In the genomic region with DNA sequence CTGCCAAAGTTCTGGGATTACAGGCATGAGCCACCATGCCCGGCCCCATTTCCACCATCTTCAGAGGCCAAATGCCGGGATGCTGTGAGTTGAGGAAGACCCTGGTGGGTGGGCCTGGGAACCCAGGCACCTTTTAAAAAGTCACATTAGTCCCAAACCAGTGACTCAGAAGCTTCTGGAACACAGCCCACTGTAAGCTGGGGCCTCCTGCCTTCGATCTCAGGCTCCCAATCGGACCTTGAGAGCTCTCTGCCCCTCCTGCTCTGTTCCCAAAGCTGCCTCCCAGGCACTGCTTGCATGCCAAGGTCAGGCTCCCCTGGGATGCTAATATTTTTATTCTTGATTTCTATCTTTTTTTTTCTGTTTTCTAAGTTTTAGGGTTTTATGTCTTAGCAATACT, we compare ENCODE assay signal across 26 cellular contexts. TPM values are rescaled to one million over a fixed set of nuclear protein-coding genes. Genes with fewer than 3 reads are reported as not detected.
A peak's percentile ranks its signal among the peaks of the same experiment; 100 is the strongest.
DNase-seq lines count a peak whose midpoint lies in the region; ATAC-seq and TF ChIP-seq lines count a peak whose summit lies in the region.
"Had no signal": no experiment of that assay in that cellular context is flagged by ENCODE, and none has a peak within 500 bp of the region (broad histone marks: within the 10 kb centered on the region; RNA-seq: fewer than 3 reads in every experiment).

No MANE protein-coding gene starts in this region.

- peak overlapping the region; percentile 71 for H3K27ac Mint-ChIP-seq in T-helper 17 cell
- H3K27ac Mint-ChIP-seq: activated naive CD4-positive, alpha-beta T cell treated with anti-CD3 and anti-CD28 coated beads, Interleukin-2, amount 50 U/mL, for 72 hours; CD4-positive, alpha-beta T cell; naive thymus-derived CD8-positive, alpha-beta T cell; stimulated activated naive B cell treated with anti-CD40 and anti-IgM and Interleukin-4, amounts not matched to agents 10 μg/mL and 1 μg/mL and 100 μg/mL, for 72 hours had no signal

- no peak for TF ChIP-seq CTCF in fibroblast of pulmonary artery (IDR thresholded peaks at IDR 0.05; ENCODE audit: low read length, missing control alignments)
- no peak for TF ChIP-seq CTCF in spleen (IDR thresholded peaks at IDR 0.05 in 8 of 11, conservative IDR thresholded peaks at IDR 0.05 in 3 of 11)

- H3K4me1 ChIP-seq in spleen = peaks cover 5 to 33% (median 27%) of the 10 kb centered on the region in 6 donors

- no peak for ATAC-seq in T-helper 17 cell
- ATAC-seq: activated naive CD4-positive, alpha-beta T cell treated with anti-CD3 and anti-CD28 coated beads, Interleukin-2, amount 50 U/mL, for 72 hours; naive thymus-derived CD8-positive, alpha-beta T cell; stimulated activated naive B cell treated with anti-CD40 and anti-IgM and Interleukin-4, amounts not matched to agents 10 μg/mL and 1 μg/mL and 100 μg/mL, for 72 hours had no signal

- DNase-seq in activated effector memory CD4-positive, alpha-beta T cell treated with anti-CD3 and anti-CD28 coated beads, Interleukin-2, amount 50 U/mL, for 16 hours = peak; percentile 33
- DNase-seq in activated effector memory CD4-positive, alpha-beta T cell treated with Interleukin-2 at 50 U/mL for 16 hours = no peak
- DNase-seq in T-helper 17 cell (no peak), fibroblast of pulmonary artery (ENCODE audit: low read depth) (peak; percentile 29), spleen (peak; percentile 29), DMS 273 (lab: John Stamatoyannopoulos, UW; ENCODE audit: unreplicated experiment) (no peak), ureter (ENCODE audit: low spot score) (no peak), SHP77 treated with DMSO at 0.1 percent for 48 hours (lab: John Stamatoyannopoulos, UW) (no peak)
- DNase-seq: 8988T; activated CD4-positive, alpha-beta T cell treated with anti-CD3 and anti-CD28 coated beads, Interleukin-2, amount 50 U/mL, for 48 hours; activated CD8-positive, alpha-beta memory T cell treated with anti-CD3 and anti-CD28 coated beads, Interleukin-2, amount 50 U/mL, for 4 hours; anterior cingulate cortex; CD4-positive, alpha-beta T cell; islet precursor cell; midbrain; naive thymus-derived CD8-positive, alpha-beta T cell; NCI-H1048; NCI-H1694 treated with DMSO at 0.1 percent for 48 hours; NCI-H2171 treated with DMSO at 0.1 percent for 48 hours; NCI-H524 treated with DMSO at 0.1 percent for 48 hours; occipital lobe; PC-9; SHP77; stimulated activated CD4-positive, alpha-beta T cell treated with anti-CD3 and anti-CD28 coated beads, Interleukin-4, amount 100 ng/mL, for 4 hours; stimulated activated naive B cell treated with anti-CD40 and anti-IgM and Interleukin-4, amounts not matched to agents 10 μg/mL and 1 μg/mL and 100 μg/mL, for 72 hours had no signal

- H3K4me3 ChIP-seq in fibroblast of pulmonary artery (replicated peaks; ENCODE audit: low read depth, low read length) = no peak overlapping the region
- H3K4me3 ChIP-seq in spleen = no peak overlapping the region
- H3K4me3 ChIP-seq: PC-9 had no signal

- peaks cover 31% of the 10 kb centered on the region for H3K4me1 Mint-ChIP-seq in T-helper 17 cell

- H3K4me3 Mint-ChIP-seq in T-helper 17 cell = no peak overlapping the region
- H3K4me3 Mint-ChIP-seq: CD4-positive, alpha-beta T cell; stimulated activated naive B cell treated with anti-CD40 and anti-IgM and Interleukin-4, amounts not matched to agents 10 μg/mL and 1 μg/mL and 100 μg/mL, for 72 hours had no signal

- no peak for TF ChIP-seq POLR2A in spleen (IDR thresholded peaks at IDR 0.05)

- H3K27ac ChIP-seq in spleen = no peak overlapping the region
- H3K27ac ChIP-seq: PC-9 had no signal

- intact Hi-C loops in spleen (cut with DNase I; ENCODE audit: low total_unique reads) = no loop called here

- H3K27me3 Mint-ChIP-seq in T-helper 17 cell = no peaks in the 10 kb centered on the region
- H3K27me3 Mint-ChIP-seq: CD4-positive, alpha-beta T cell; naive thymus-derived CD8-positive, alpha-beta T cell; stimulated activated naive B cell treated with anti-CD40 and anti-IgM and Interleukin-4, amounts not matched to agents 10 μg/mL and 1 μg/mL and 100 μg/mL, for 72 hours had no signal

- H3K36me3 ChIP-seq in spleen = peaks cover 0 to 18% (median 0%) of the 10 kb centered on the region in 6 donors

- H3K9me3 ChIP-seq in T-helper 17 cell (ENCODE audit: control insufficient read depth, low read length, poor library complexity, severe bottlenecking) = no peaks in the 10 kb centered on the region
- H3K9me3 ChIP-seq in spleen = no peaks in the 10 kb centered on the region

- WGBS in spleen, 5 donors = 90 to 95% (median 94%) methylated on average over 4 of the region's 4 CpGs

- peaks cover 0 to 8% (median 0%) of the 10 kb centered on the region in 7 donors for H3K27me3 ChIP-seq in spleen (replicated peaks in 1 of 7)

- H3K36me3 Mint-ChIP-seq in T-helper 17 cell (ENCODE audit: low read depth) = peaks cover 2% of the 10 kb centered on the region

RNA-seq across cellular contexts. Expression of a gene that starts 4.2 kb away (rescaled TPM):
- total RNA-seq in T-helper 17 cell (10 to 100 TPM; 40.7 to 59.3 TPM), spleen (10 to 100 TPM; 39.6 to 61.5 (median 58.2) TPM), ureter (82.5 TPM)
- 10 to 100 TPM; 36.5 to 53.1 (median 42.4) TPM for polyA plus RNA-seq in spleen

RNA-seq across cellular contexts. Expression of a gene that starts 56.0 kb away (rescaled TPM):
- total RNA-seq in T-helper 17 cell (10 to 100 TPM; 15.7 to 19.2 TPM), spleen (10 to 100 TPM in 1 of 7 donors, 1 to 10 TPM in 6; 4.6 to 10.5 (median 8.0) TPM), ureter (14.6 TPM)
- 1 to 10 TPM; 1.7 to 3.0 (median 2.2) TPM for polyA plus RNA-seq in spleen

Comparison
In these comparisons a context has a peak if more than half of its experiments do, and no peak if none do; other contexts are left out.
1. DNase-seq: peak in activated effector memory CD4-positive, alpha-beta T cell treated with anti-CD3 and anti-CD28 coated beads, Interleukin-2, amount 50 U/mL, for 16 hours (single experiment), fibroblast of pulmonary artery (single experiment) and spleen (single experiment); none in activated effector memory CD4-positive, alpha-beta T cell treated with Interleukin-2 at 50 U/mL for 16 hours (single experiment), T-helper 17 cell (0 of 3), DMS 273 (single experiment), ureter (single experiment) and SHP77 treated with DMSO at 0.1 percent for 48 hours (single experiment).